8 cellular contexts compared by ENCODE assay signal in genomic region chr1:113904674-113905434, GRCh38. TPM values are rescaled to one million over a fixed set of nuclear protein-coding genes. Genes with fewer than 3 reads are reported as not detected.
A peak's percentile ranks its signal among the peaks of the same experiment; 100 is the strongest.
DNase-seq lines count a peak whose midpoint lies in the region; ATAC-seq and TF ChIP-seq lines count a peak whose summit lies in the region.

Gene AP4B1, minus strand, starts transcription at chr1:113904799. Its CDS starts 82 bp downstream, at chr1:113904717.
Gene DCLRE1B, plus strand, starts transcription at chr1:113905326. Its CDS starts 261 bp downstream, at chr1:113905587.

- H3K4me3 Mint-ChIP-seq in activated T-cell treated with anti-CD3 and anti-CD28 coated beads, Interleukin-2, amount 50 U/mL, for 4 hours: peak within 1 kb of the TSS; percentile 95

- CTCF ChIA-PET in Panc1 (lab: Charles Lee): no interaction called here

- H3K4me1 Mint-ChIP-seq in activated T-cell treated with anti-CD3 and anti-CD28 coated beads, Interleukin-2, amount 50 U/mL, for 4 hours (ENCODE audit: low read depth): peaks cover 45% of the 10 kb centered on the region

- no peaks in the 10 kb centered on the region for H3K9me3 Mint-ChIP-seq in activated T-cell treated with anti-CD3 and anti-CD28 coated beads, Interleukin-2, amount 50 U/mL, for 4 hours

- H4K20me1 ChIP-seq in DND-41 (ENCODE audit: insufficient read depth, low read length) (no peaks in the 10 kb centered on the region), KMS-11 (ENCODE audit: insufficient read depth) (no peaks in the 10 kb centered on the region)

- H3K4me1 ChIP-seq in DND-41 (ENCODE audit: insufficient read depth, low read length) (peaks cover 62% of the 10 kb centered on the region), KMS-11 (ENCODE audit: low read depth, poor library complexity, severe bottlenecking) (peaks cover 10% of the 10 kb centered on the region), Panc1 (ENCODE audit: control insufficient read depth, insufficient read depth, low read length) (peaks cover 4% of the 10 kb centered on the region), muscle layer of duodenum (ENCODE audit: control insufficient read depth in 1 of 2, insufficient read depth in 2 of 2, low read length in 2 of 2) (peaks cover 0 to 21% of the 10 kb centered on the region in 2 donors)

- peaks cover 30% of the 10 kb centered on the region for H3K36me3 Mint-ChIP-seq in activated T-cell treated with anti-CD3 and anti-CD28 coated beads, Interleukin-2, amount 50 U/mL, for 4 hours (ENCODE audit: insufficient read depth)

- DNase-seq in DND-41 (peak; percentile 99), Panc1 (ENCODE audit: low read depth, low spot score) (peak; percentile 96)
- peak; percentile 94 for DNase-seq in activated T-cell treated with anti-CD3 and anti-CD28 coated beads, Interleukin-2, amount 50 U/mL, for 4 hours
- DNase-seq in stimulated activated CD8-positive, alpha-beta memory T cell treated with anti-CD3 and anti-CD28 coated beads, Interleukin-7, amount 100 ng/mL, for 4 hours (ENCODE audit: low read depth in 2 of 2): peak; percentile 95 to 96

- BruUV-seq in Panc1 (replicated peaks; lab: Mats Ljungman, UMichigan): no TSS peak

- H3K27me3 ChIP-seq in DND-41 (ENCODE audit: insufficient read depth, low read length, poor library complexity): no peaks in the 10 kb centered on the region
- H3K27me3 ChIP-seq in KMS-11 (ENCODE audit: insufficient read depth, low read depth): no peaks in the 10 kb centered on the region
- no peaks in the 10 kb centered on the region for H3K27me3 ChIP-seq in Panc1 (ENCODE audit: control insufficient read depth, insufficient read depth, low read length)
- no peaks in the 10 kb centered on the region for H3K27me3 ChIP-seq in muscle layer of duodenum (ENCODE audit: low read depth, low read length)

- H3K27ac ChIP-seq in DND-41 (ENCODE audit: low read length): peak within 1 kb of the TSS; percentile 94
- H3K27ac ChIP-seq in KMS-11: peak within 1 kb of the TSS; percentile 77
- peak within 1 kb of the TSS; percentile 94 for H3K27ac ChIP-seq in Panc1 (ENCODE audit: low read length)
- peak within 1 kb of the TSS; percentile 98 for H3K27ac ChIP-seq in muscle layer of duodenum (ENCODE audit: low read length)

- TF ChIP-seq CTCF in DND-41 (IDR thresholded peaks at IDR 0.05; ENCODE audit: borderline replicate concordance, extremely low read depth, low read length, poor library complexity, severe bottlenecking): peak; percentile 81
- no peak for TF ChIP-seq CTCF in KMS-11 (conservative IDR thresholded peaks at IDR 0.05; ENCODE audit: low read depth, low read length)
- peak; percentile 75 for TF ChIP-seq CTCF in Panc1 (IDR thresholded peaks at IDR 0.05)

- no peaks in the 10 kb centered on the region for H3K27me3 Mint-ChIP-seq in activated T-cell treated with anti-CD3 and anti-CD28 coated beads, Interleukin-2, amount 50 U/mL, for 4 hours (ENCODE audit: low read depth)

- ATAC-seq in DND-41 (ENCODE audit: insufficient read depth, low read depth): peak; percentile 92
- ATAC-seq in GM21737 (IDR thresholded peaks at IDR 0.05; ENCODE audit: unreplicated experiment): peak; percentile 86
- ATAC-seq in Panc1: peak; percentile 97
- peak; percentile 92 to 93 for ATAC-seq in activated T-cell treated with anti-CD3 and anti-CD28 coated beads, Interleukin-2, amount 50 U/mL, for 4 hours
- ATAC-seq in esophagus mucosa: peak; percentile 97

- intact Hi-C loops in Panc1 (cut with micrococcal nuclease; ENCODE audit: unreplicated experiment): loop anchor here (2.0 to 10.0 kb wide), 2 partner anchors 26 to 70 kb away; no protein-coding TSS in a partner anchor

- in situ Hi-C loops in Panc1 (cut with HindIII; ENCODE audit: low pct_unique_long_range_greater_than_20kb, low sequenced_read_pairs): no loop called here

- H3K4me3 ChIP-seq in DND-41 (ENCODE audit: low read depth in 1 of 2, low read length in 2 of 2) (peak within 1 kb of the TSS; percentile 64 to 96), KMS-11 (IDR thresholded peaks at IDR 0.05; ENCODE audit: insufficient read depth, low read depth, low read length) (peak within 1 kb of the TSS; percentile 80), Panc1 (ENCODE audit: low read depth in 2 of 2, low read length in 2 of 2) (peak within 1 kb of the TSS; percentile 84 to 93), muscle layer of duodenum (ENCODE audit: low read depth in 1 of 2, low read length in 2 of 2) (peak within 1 kb of the TSS; percentile 77 to 98)

- no peaks in the 10 kb centered on the region for H3K9me3 ChIP-seq in DND-41 (ENCODE audit: insufficient read depth, low read length, severe bottlenecking)
- no peaks in the 10 kb centered on the region for H3K9me3 ChIP-seq in Panc1 (ENCODE audit: control insufficient read depth, insufficient read depth, low read depth, low read length)
- H3K9me3 ChIP-seq in muscle layer of duodenum (ENCODE audit: control insufficient read depth in 1 of 2, low read length in 2 of 2): no peaks in the 10 kb centered on the region

- POLR2A ChIA-PET in Panc1 (lab: Charles Lee): interaction anchor here (0.6 kb wide), 2 partner anchors 42 to 146 kb away, joined by 5 to 9 read pairs; partner anchors contain the start of gene PHTF1

- H3K9ac ChIP-seq in DND-41 (ENCODE audit: low read depth, low read length): peak within 1 kb of the TSS; percentile 94
- H3K9ac ChIP-seq in KMS-11: peak within 1 kb of the TSS; percentile 71

- H2AFZ ChIP-seq in DND-41 (ENCODE audit: low read depth, low read length): peak within 1 kb of the TSS; percentile 97
- H2AFZ ChIP-seq in KMS-11 (ENCODE audit: low read depth): peak within 1 kb of the TSS; percentile 88

- H3K36me3 ChIP-seq in DND-41 (ENCODE audit: insufficient read depth, low read length) (peaks cover 65% of the 10 kb centered on the region), KMS-11 (ENCODE audit: insufficient read depth) (no peaks in the 10 kb centered on the region), Panc1 (ENCODE audit: control insufficient read depth, insufficient read depth, low read length) (peaks cover 2% of the 10 kb centered on the region; the same call in 1 of the 2 replicates), muscle layer of duodenum (ENCODE audit: control insufficient read depth in 1 of 2, insufficient read depth in 2 of 2, low read length in 2 of 2) (peaks cover 13 to 29% of the 10 kb centered on the region in 2 donors)

- H3K4me2 ChIP-seq in DND-41 (ENCODE audit: insufficient read depth, low read length) (peak within 1 kb of the TSS; percentile 93), KMS-11 (peak within 1 kb of the TSS; percentile 93)

- H3K79me2 ChIP-seq in DND-41 (ENCODE audit: insufficient read depth, low read length) (peaks cover 65% of the 10 kb centered on the region), KMS-11 (ENCODE audit: insufficient read depth, low read depth) (peaks cover 22% of the 10 kb centered on the region)

RNA-seq across cellular contexts. Expression of gene AP4B1, which starts in this region (rescaled TPM):
- total RNA-seq in Panc1 (2021; ENCODE audit: unreplicated experiment) (14.2 TPM), esophagus mucosa (17.0 TPM)
- polyA plus RNA-seq in Panc1 (2012; ENCODE audit: insufficient read length): 7.7 TPM
- 10 to 100 TPM; 32.2 to 36.3 (median 32.3) TPM for total RNA-seq in activated T-cell treated with anti-CD3 and anti-CD28 coated beads, Interleukin-2, amount 50 U/mL, for 4 hours

RNA-seq across cellular contexts. Expression of gene DCLRE1B, which starts in this region (rescaled TPM):
- total RNA-seq in Panc1 (2021; ENCODE audit: unreplicated experiment) (8.6 TPM), esophagus mucosa (4.7 TPM)
- polyA plus RNA-seq in Panc1 (2012; ENCODE audit: insufficient read length): 4.5 TPM
- 10 to 100 TPM; 22.0 to 23.2 (median 22.2) TPM for total RNA-seq in activated T-cell treated with anti-CD3 and anti-CD28 coated beads, Interleukin-2, amount 50 U/mL, for 4 hours

Comparison
In these comparisons a context has a peak if more than half of its experiments do, and no peak if none do; other contexts are left out.
1. Peak in every context shown above with its lines: DNase-seq, ATAC-seq, H3K4me3 ChIP-seq and H3K27ac ChIP-seq.